6 cellular contexts compared by ENCODE assay signal in genomic region chr12:130557201-130557600, GRCh38.
"Had no signal": no experiment of that assay in that cellular context is flagged by ENCODE, and none has a peak within 500 bp of the region (broad histone marks: within the 10 kb centered on the region; RNA-seq: fewer than 3 reads in every experiment).

No MANE protein-coding gene starts in this region.

- H3K27ac ChIP-seq: GM23248 had no signal

- DNase-seq: GM23248, GOT3, H7, HFFc6, IMR-90, KG1 had no signal
